7 cellular contexts compared by ENCODE assay signal in the genomic region with DNA sequence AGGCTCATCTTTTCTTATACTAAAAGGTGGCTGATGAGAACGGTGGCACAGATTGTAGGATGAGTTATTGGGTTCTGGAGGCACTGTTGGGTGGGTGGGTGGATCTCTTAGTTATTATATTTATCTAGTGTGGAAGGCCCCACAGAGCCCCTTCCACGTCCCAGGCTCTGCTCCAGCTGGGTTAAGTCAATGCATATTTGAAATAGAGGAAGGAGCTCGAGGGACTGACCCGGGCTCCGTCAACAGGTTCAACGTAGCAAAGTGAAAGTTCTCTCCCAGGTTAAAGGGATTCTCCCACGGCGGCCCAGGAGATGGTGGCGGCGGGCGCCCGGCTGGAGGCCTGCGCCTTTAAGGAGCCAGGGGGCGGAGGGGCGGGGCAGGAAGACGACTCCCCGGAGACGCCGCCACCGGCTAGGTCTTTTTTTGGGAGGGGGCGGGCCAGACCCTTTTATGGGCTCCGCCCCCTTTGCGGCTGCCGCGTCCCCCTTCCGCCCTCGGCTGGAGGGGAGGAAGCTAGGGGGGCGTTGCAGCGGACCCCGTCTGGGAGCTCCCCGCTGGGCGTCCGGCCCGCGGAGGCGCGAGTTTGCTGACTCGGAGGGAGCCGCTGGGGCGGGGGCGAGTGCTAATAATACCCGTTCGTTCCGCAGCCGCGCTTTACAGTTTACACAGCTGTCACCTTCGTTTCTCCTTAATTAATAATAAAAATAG. TPM values are rescaled to one million over a fixed set of nuclear protein-coding genes. Genes with fewer than 3 reads are reported as not detected.
A peak's percentile ranks its signal among the peaks of the same experiment; 100 is the strongest.
DNase-seq lines count a peak whose midpoint lies in the region; ATAC-seq and TF ChIP-seq lines count a peak whose summit lies in the region.

No MANE protein-coding gene starts in this region.

- H3K27me3 ChIP-seq in iPS DF 6.9 (ENCODE audit: control insufficient read depth, insufficient read depth, low read length): no peaks in the 10 kb centered on the region
- H3K27me3 ChIP-seq in gastrocnemius medialis: no peaks in the 10 kb centered on the region

- H3K4me3 ChIP-seq in astrocyte of the spinal cord (ENCODE audit: low read depth, low read length) (peak overlapping the region; percentile 73), iPS DF 6.9 (ENCODE audit: low read length) (peak overlapping the region; percentile 64; the same call in 1 of the 2 replicates), gastrocnemius medialis (peak overlapping the region; percentile 84 to 95 (median 88))

- TF ChIP-seq CTCF in astrocyte of the spinal cord (IDR thresholded peaks at IDR 0.05; ENCODE audit: low read depth, low read length) (peak; percentile 28), gastrocnemius medialis (IDR thresholded peaks at IDR 0.05 in 4 of 5, conservative IDR thresholded peaks at IDR 0.05 in 1 of 5) (peak in 4 of 5 experiments; percentile 3 to 63 (median 44))

- no peak overlapping the region for H3K27ac ChIP-seq in iPS DF 6.9 (ENCODE audit: low read length)
- peak overlapping the region; percentile 97 to 99 (median 98) for H3K27ac ChIP-seq in gastrocnemius medialis

- intact Hi-C loops in gastrocnemius medialis (cut with DNase I; ENCODE audit: low total_unique reads): loop anchor here (1.0 to 5.0 kb wide), 6 partner anchors 111 to 918 kb away; partner anchors contain the start of genes ANAPC15, CLPB and XNDC1N

- peaks cover 5% of the 10 kb centered on the region for H3K4me1 ChIP-seq in iPS DF 6.9 (ENCODE audit: control insufficient read depth, insufficient read depth, low read length)
- H3K4me1 ChIP-seq in gastrocnemius medialis: peaks cover 21 to 26% of the 10 kb centered on the region in 2 donors

- ATAC-seq in GM18505 (IDR thresholded peaks at IDR 0.05; ENCODE audit: unreplicated experiment): peak; percentile 62
- peak; percentile 63 for ATAC-seq in HG02943 (IDR thresholded peaks at IDR 0.05; ENCODE audit: low read depth, unreplicated experiment)
- peak; percentile 78 to 80 for ATAC-seq in gastrocnemius medialis

- in situ Hi-C loops in astrocyte of the spinal cord (cut with HindIII; ENCODE audit: low sequenced_read_pairs) (no loop called here), gastrocnemius medialis (cut with MboI; ENCODE audit: low sequenced_read_pairs in 4 of 4) (no loop called here)

- H3K9me3 ChIP-seq in iPS DF 6.9 (ENCODE audit: control insufficient read depth, insufficient read depth, low read length) (no peaks in the 10 kb centered on the region), gastrocnemius medialis (no peaks in the 10 kb centered on the region)

- no peaks in the 10 kb centered on the region for H3K36me3 ChIP-seq in iPS DF 6.9 (ENCODE audit: control insufficient read depth, insufficient read depth, low read length)
- H3K36me3 ChIP-seq in gastrocnemius medialis: peaks cover 0 to 9% of the 10 kb centered on the region in 2 donors

- no CpG with 5 or more reads among the region's 47 CpGs for WGBS in iPS DF 6.9 (ENCODE audit: insufficient coverage, insufficient read length)

- TF ChIP-seq POLR2A in GM18505 (IDR thresholded peaks at IDR 0.05; ENCODE audit: borderline replicate concordance, extremely low read depth, insufficient read depth, insufficient read length) (no peak), gastrocnemius medialis (IDR thresholded peaks at IDR 0.05) (peak; percentile 92 to 95)

- DNase-seq in NCI-H1930 (lab: John Stamatoyannopoulos, UW) (peak; percentile 77 to 80), T1000 (lab: John Stamatoyannopoulos, UW) (peak; percentile 85), astrocyte of the spinal cord (ENCODE audit: low read depth, low spot score) (peak; percentile 97), iPS DF 6.9 (ENCODE audit: low read depth, low spot score) (peak; percentile 71), gastrocnemius medialis (peak; percentile 94 to 96)

RNA-seq across cellular contexts. Expression of gene INPPL1, which starts 1.5 kb away (rescaled TPM):
- 100 to 1,000 TPM in 3 of 4 donors, 10 to 100 TPM in 1; 75.6 to 112 (median 107) TPM for total RNA-seq in gastrocnemius medialis

RNA-seq across cellular contexts. Expression of gene FOLR2, which starts 6.5 kb away (rescaled TPM):
- total RNA-seq in gastrocnemius medialis: 10 to 100 TPM in 3 of 4 donors, 1 to 10 TPM in 1; 7.5 to 14.6 (median 13.0) TPM

RNA-seq across cellular contexts. Expression of gene PHOX2A, which starts 20.9 kb away (rescaled TPM):
- total RNA-seq in gastrocnemius medialis: not detected

RNA-seq across cellular contexts. Expression of gene FOLR1, which starts 31.1 kb away (rescaled TPM):
- total RNA-seq in gastrocnemius medialis: not detected
